23 cellular contexts compared by ENCODE assay signal in the genomic region with DNA sequence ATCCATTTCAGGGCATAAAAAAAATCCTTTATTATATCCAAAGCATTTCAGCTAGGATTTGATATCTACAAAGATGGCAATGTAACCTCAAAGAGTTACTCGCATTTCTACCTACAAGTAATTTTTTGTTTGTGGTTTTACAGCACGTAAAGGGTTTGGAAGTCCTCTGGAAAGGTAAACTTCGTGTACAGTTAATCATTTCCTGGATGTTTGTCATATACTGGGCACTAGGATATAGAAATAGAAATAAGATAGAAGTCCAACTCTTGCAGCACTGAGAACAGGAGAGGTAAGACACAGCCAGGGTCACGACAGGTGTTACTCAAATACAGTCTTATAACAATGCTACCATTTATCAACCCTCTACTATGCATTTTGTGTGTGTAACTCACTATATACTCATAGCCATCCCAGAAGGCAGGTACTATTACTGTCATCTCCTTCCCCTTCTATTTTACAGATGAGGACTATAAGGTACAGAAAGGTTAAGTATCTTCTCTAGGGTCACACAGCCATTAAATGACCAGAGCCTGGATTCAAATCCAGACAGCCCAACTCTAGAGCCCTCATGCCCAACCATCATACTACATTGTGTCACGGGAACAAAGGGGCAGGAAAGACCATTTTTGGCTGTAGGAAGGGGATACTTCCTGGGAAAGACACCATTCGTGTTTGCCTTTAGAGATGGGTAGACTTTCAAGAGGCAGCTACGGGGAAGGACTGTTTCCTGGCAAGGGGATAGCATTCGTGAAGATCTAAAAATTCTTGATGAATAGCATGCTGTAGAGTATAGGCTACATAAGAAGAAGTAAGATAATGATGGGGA. TPM values are rescaled to one million over a fixed set of nuclear protein-coding genes. Genes with fewer than 3 reads are reported as not detected.
"Had no signal": no experiment of that assay in that cellular context is flagged by ENCODE, and none has a peak within 500 bp of the region (broad histone marks: within the 10 kb centered on the region; RNA-seq: fewer than 3 reads in every experiment).

No MANE protein-coding gene starts in this region.

- H3K9me3 ChIP-seq: body of pancreas, colonic mucosa, tibial nerve, vagina had no signal

- H3K36me3 ChIP-seq: colonic mucosa had no signal

- H3K9me3 Mint-ChIP-seq: activated CD4-positive, alpha-beta memory T cell treated with anti-CD3 and anti-CD28 coated beads, Interleukin-2, amount 10 ng/mL, durations not matched to agents 7 days and 5 days; activated naive CD8-positive, alpha-beta T cell treated with anti-CD3 and anti-CD28 coated beads, Interleukin-2, amount 10 ng/mL, durations not matched to agents 7 days and 5 days; activated T-helper 17 cell treated with anti-CD3 and anti-CD28 coated beads, Interleukin-2, amount 50 U/mL, for 72 hours; central memory CD8-positive, alpha-beta T cell; endodermal cell; mesothelial cell of epicardium; nephron; T-cell; WTC11 had no signal

- H3K4me1 ChIP-seq: body of pancreas, colonic mucosa, vagina had no signal

- H3K27ac Mint-ChIP-seq: activated CD4-positive, alpha-beta memory T cell treated with anti-CD3 and anti-CD28 coated beads, Interleukin-2, amount 10 ng/mL, durations not matched to agents 7 days and 5 days; activated CD8-positive, alpha-beta memory T cell treated with anti-CD3 and anti-CD28 coated beads, Interleukin-2, amount 10 ng/mL, durations not matched to agents 7 days and 5 days; activated naive CD8-positive, alpha-beta T cell treated with anti-CD3 and anti-CD28 coated beads, Interleukin-2, amount 10 ng/mL, durations not matched to agents 7 days and 5 days; activated T-helper 17 cell treated with anti-CD3 and anti-CD28 coated beads, Interleukin-2, amount 50 U/mL, for 72 hours; endodermal cell; mesothelial cell of epicardium; nephron; T-cell; WTC11 had no signal

- H3K4me1 Mint-ChIP-seq: activated CD4-positive, alpha-beta memory T cell treated with anti-CD3 and anti-CD28 coated beads, Interleukin-2, amount 10 ng/mL, durations not matched to agents 7 days and 5 days; activated naive CD8-positive, alpha-beta T cell treated with anti-CD3 and anti-CD28 coated beads, Interleukin-2, amount 10 ng/mL, durations not matched to agents 7 days and 5 days; activated T-helper 17 cell treated with anti-CD3 and anti-CD28 coated beads, Interleukin-2, amount 50 U/mL, for 72 hours; central memory CD8-positive, alpha-beta T cell; mesothelial cell of epicardium; T-cell had no signal

- H3K27me3 ChIP-seq: body of pancreas, colonic mucosa, hepatocyte, tibial nerve, vagina had no signal

- H3K4me3 Mint-ChIP-seq: activated CD4-positive, alpha-beta memory T cell treated with anti-CD3 and anti-CD28 coated beads, Interleukin-2, amount 10 ng/mL, durations not matched to agents 7 days and 5 days; activated CD8-positive, alpha-beta memory T cell treated with anti-CD3 and anti-CD28 coated beads, Interleukin-2, amount 10 ng/mL, durations not matched to agents 7 days and 5 days; activated naive CD8-positive, alpha-beta T cell treated with anti-CD3 and anti-CD28 coated beads, Interleukin-2, amount 10 ng/mL, durations not matched to agents 7 days and 5 days; activated T-helper 17 cell treated with anti-CD3 and anti-CD28 coated beads, Interleukin-2, amount 50 U/mL, for 72 hours; central memory CD8-positive, alpha-beta T cell; endodermal cell; mesothelial cell of epicardium; nephron; T-cell; WTC11 had no signal

- ATAC-seq: activated CD8-positive, alpha-beta memory T cell treated with anti-CD3 and anti-CD28 coated beads, Interleukin-2, amount 10 ng/mL, durations not matched to agents 7 days and 5 days; activated T-helper 17 cell treated with anti-CD3 and anti-CD28 coated beads, Interleukin-2, amount 50 U/mL, for 72 hours; body of pancreas; stimulated activated naive CD8-positive, alpha-beta T cell treated with anti-CD3 and anti-CD28 coated beads, Interleukin-15, Interleukin-2, amounts not matched to agents 100 U/mL and 50 U/mL, for 24 hours; T-cell; WTC11 had no signal

- H3K27ac ChIP-seq: body of pancreas, colonic mucosa, hepatocyte, tibial nerve, vagina had no signal

- DNase-seq: activated CD4-positive, alpha-beta memory T cell treated with anti-CD3 and anti-CD28 coated beads, Interleukin-2, amount 10 ng/mL, durations not matched to agents 7 days and 5 days; activated CD4-positive, alpha-beta T cell treated with anti-CD3 and anti-CD28 coated beads for 4 hours; activated CD8-positive, alpha-beta memory T cell treated with anti-CD3 and anti-CD28 coated beads, Interleukin-2, amount 10 ng/mL, durations not matched to agents 7 days and 5 days; activated naive CD4-positive, alpha-beta T cell; activated naive CD8-positive, alpha-beta T cell treated with anti-CD3 and anti-CD28 coated beads, Interleukin-2, amount 10 ng/mL, durations not matched to agents 7 days and 5 days; activated T-cell treated with anti-CD3 and anti-CD28 coated beads, Interleukin-2, amount 50 U/mL, for 1 hour; body of pancreas; colonic mucosa; endodermal cell; posterior cingulate gyrus; retina; stimulated activated CD4-positive, alpha-beta T cell treated with anti-CD3 and anti-CD28 coated beads, Interleukin-2, amount 100 ng/mL, for 24 hours; stimulated activated naive CD8-positive, alpha-beta T cell treated with anti-CD3 and anti-CD28 coated beads, Interleukin-15, Interleukin-2, amounts not matched to agents 100 U/mL and 50 U/mL, for 24 hours; T-cell had no signal

- H3K27me3 Mint-ChIP-seq: activated CD4-positive, alpha-beta memory T cell treated with anti-CD3 and anti-CD28 coated beads, Interleukin-2, amount 10 ng/mL, durations not matched to agents 7 days and 5 days; activated naive CD8-positive, alpha-beta T cell treated with anti-CD3 and anti-CD28 coated beads, Interleukin-2, amount 10 ng/mL, durations not matched to agents 7 days and 5 days; activated T-helper 17 cell treated with anti-CD3 and anti-CD28 coated beads, Interleukin-2, amount 50 U/mL, for 72 hours; central memory CD8-positive, alpha-beta T cell; T-cell had no signal

- H3K4me3 ChIP-seq: body of pancreas, colonic mucosa, hepatocyte, lung, tibial nerve, vagina had no signal

RNA-seq across cellular contexts. Expression of gene MORN5, which starts 19.1 kb away (rescaled TPM):
- total RNA-seq: activated CD4-positive, alpha-beta memory T cell treated with anti-CD3 and anti-CD28 coated beads, Interleukin-2, amount 10 ng/mL, durations not matched to agents 7 days and 5 days; activated CD8-positive, alpha-beta memory T cell treated with anti-CD3 and anti-CD28 coated beads, Interleukin-2, amount 10 ng/mL, durations not matched to agents 7 days and 5 days; activated naive CD8-positive, alpha-beta T cell treated with anti-CD3 and anti-CD28 coated beads, Interleukin-2, amount 10 ng/mL, durations not matched to agents 7 days and 5 days; activated T-helper 17 cell treated with anti-CD3 and anti-CD28 coated beads, Interleukin-2, amount 50 U/mL, for 72 hours; body of pancreas; hepatocyte; mesothelial cell of epicardium; T-cell; vagina; WTC11 had no signal
